ENCODE assay signal across 1 cellular context in the genomic region with DNA sequence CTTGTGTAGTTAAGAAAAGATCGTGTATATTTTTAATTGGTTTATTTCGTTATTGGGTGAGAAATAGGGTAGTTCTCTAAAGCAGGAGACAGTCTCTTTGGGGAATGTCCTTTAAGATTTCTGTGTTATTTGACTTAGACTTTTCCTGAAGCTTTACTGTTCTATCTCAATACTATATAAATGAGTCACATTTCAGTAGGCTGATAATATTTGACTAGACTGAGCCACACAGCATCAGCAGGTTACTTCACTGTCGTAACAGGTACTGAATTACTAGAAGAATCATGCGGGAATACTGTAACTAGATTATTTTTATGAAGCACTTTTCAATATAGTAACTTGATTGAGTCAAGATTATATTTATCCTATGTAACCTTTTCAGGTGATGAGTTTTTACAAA.
TF ChIP-seq lines count a peak whose summit lies in the region.

No MANE protein-coding gene starts in this region.

TF ChIP-seq in HepG2, 621 proteins besides CTCF, POLR2A, EP300 and RAD21 (continued from another document):
- TF ChIP-seq ELF3 (CRISPR knock-in tag; IDR thresholded peaks at IDR 0.05) (no peak), HDAC2 (CRISPR knock-in tag; IDR thresholded peaks at IDR 0.05) (no peak), MXD4 (CRISPR knock-in tag; IDR thresholded peaks at IDR 0.05) (no peak), ZNF703 (CRISPR knock-in tag; IDR thresholded peaks at IDR 0.05; ENCODE audit: borderline replicate concordance) (no peak), TEAD3 (CRISPR knock-in tag; optimal IDR thresholded peaks at IDR 0.05; ENCODE audit: borderline replicate concordance) (no peak), MBD4 (IDR thresholded peaks at IDR 0.05; ENCODE audit: borderline replicate concordance, low read length) (no peak), ZNF839 (CRISPR knock-in tag; IDR thresholded peaks at IDR 0.05; ENCODE audit: borderline replicate concordance) (no peak), ZSCAN9 (CRISPR knock-in tag; IDR thresholded peaks at IDR 0.05; ENCODE audit: borderline replicate concordance) (no peak), NFIB (CRISPR knock-in tag; IDR thresholded peaks at IDR 0.05; ENCODE audit: borderline replicate concordance) (no peak), NFRKB (IDR thresholded peaks at IDR 0.05) (no peak)
- TF ChIP-seq, protein P1, sequence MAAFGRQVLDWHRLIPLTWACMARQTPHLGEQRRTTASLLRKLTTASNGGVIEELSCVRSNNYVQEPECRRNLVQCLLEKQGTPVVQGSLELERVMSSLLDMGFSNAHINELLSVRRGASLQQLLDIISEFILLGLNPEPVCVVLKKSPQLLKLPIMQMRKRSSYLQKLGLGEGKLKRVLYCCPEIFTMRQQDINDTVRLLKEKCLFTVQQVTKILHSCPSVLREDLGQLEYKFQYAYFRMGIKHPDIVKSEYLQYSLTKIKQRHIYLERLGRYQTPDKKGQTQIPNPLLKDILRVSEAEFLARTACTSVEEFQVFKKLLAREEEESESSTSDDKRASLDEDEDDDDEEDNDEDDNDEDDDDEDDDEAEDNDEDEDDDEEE (CRISPR knock-in tag; IDR thresholded peaks at IDR 0.05) = no peak
- TF ChIP-seq, protein P2, sequence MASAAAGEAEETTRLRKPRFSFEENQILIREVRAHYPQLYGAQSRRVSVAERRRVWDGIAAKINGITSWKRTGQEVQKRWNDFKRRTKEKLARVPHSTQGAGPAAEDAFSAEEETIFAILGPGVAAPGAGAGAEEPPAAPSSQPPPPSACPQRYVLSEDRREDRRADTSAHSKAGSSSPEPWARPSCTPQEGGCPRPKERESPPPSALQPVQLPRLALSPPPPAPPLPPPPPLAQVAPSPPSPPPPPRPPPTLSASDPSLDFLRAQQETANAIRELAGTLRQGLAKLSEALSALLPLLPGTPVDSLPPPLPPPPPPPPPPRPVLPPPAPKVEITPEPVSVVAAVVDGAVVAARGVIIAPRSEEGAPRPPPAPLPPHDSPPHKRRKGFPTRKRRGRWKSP (CRISPR knock-in tag; IDR thresholded peaks at IDR 0.05) = no peak
- TF ChIP-seq, protein P3, sequence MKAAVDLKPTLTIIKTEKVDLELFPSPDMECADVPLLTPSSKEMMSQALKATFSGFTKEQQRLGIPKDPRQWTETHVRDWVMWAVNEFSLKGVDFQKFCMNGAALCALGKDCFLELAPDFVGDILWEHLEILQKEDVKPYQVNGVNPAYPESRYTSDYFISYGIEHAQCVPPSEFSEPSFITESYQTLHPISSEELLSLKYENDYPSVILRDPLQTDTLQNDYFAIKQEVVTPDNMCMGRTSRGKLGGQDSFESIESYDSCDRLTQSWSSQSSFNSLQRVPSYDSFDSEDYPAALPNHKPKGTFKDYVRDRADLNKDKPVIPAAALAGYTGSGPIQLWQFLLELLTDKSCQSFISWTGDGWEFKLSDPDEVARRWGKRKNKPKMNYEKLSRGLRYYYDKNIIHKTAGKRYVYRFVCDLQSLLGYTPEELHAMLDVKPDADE (CRISPR knock-in tag; IDR thresholded peaks at IDR 0.05) = no peak
- TF ChIP-seq, protein P4, sequence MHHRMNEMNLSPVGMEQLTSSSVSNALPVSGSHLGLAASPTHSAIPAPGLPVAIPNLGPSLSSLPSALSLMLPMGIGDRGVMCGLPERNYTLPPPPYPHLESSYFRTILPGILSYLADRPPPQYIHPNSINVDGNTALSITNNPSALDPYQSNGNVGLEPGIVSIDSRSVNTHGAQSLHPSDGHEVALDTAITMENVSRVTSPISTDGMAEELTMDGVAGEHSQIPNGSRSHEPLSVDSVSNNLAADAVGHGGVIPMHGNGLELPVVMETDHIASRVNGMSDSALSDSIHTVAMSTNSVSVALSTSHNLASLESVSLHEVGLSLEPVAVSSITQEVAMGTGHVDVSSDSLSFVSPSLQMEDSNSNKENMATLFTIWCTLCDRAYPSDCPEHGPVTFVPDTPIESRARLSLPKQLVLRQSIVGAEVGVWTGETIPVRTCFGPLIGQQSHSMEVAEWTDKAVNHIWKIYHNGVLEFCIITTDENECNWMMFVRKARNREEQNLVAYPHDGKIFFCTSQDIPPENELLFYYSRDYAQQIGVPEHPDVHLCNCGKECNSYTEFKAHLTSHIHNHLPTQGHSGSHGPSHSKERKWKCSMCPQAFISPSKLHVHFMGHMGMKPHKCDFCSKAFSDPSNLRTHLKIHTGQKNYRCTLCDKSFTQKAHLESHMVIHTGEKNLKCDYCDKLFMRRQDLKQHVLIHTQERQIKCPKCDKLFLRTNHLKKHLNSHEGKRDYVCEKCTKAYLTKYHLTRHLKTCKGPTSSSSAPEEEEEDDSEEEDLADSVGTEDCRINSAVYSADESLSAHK (CRISPR knock-in tag; IDR thresholded peaks at IDR 0.05; ENCODE audit: borderline replicate concordance) = no peak
TF ChIP-seq in HepG2: peak in this region for 0.
